Comparison of ENCODE assay signal across 25 cellular contexts in the genomic region with DNA sequence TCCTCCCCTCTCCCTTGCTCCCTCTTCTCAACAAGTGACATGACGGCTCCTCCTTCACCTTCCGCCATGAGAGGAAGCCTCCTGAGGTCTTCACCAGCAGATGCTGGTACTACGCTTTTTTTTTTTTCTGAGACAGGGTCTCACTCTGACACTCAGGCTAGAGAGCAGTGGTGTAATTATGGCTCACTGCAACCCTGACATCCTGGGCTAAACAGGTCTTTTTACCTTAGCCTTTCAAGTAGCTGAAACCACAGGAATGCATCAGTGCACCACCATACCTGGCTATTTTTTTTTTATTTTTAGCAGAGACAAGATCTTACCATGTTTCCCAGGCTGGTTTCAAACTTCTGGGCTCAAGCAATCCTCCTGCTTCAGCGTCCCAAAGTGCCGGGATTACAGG.
"Had no signal": no experiment of that assay in that cellular context is flagged by ENCODE, and none has a peak within 500 bp of the region (broad histone marks: within the 10 kb centered on the region; RNA-seq: fewer than 3 reads in every experiment).

No MANE protein-coding gene starts in this region.

- DNase-seq: activated CD4-positive, alpha-beta memory T cell treated with anti-CD3 and anti-CD28 coated beads, Interleukin-2, amount 10 ng/mL, durations not matched to agents 7 days and 5 days; activated CD4-positive, alpha-beta T cell treated with anti-CD3 and anti-CD28 coated beads, Interleukin-2, amount 10 ng/mL, durations not matched to agents 24 days and 14 days; activated CD4-positive, CD25-positive, alpha-beta regulatory T cell treated with anti-CD3 and anti-CD28 coated beads, Interleukin-2, amount 50 U/mL, for 72 hours; activated gamma-delta T cell treated with Interleukin-2 at 50 U/mL for 16 hours; activated naive CD4-positive, alpha-beta T cell treated with anti-CD3 and anti-CD28 coated beads, Interleukin-2, amount 50 U/mL, for 16 hours; activated T-cell treated with anti-CD3 and anti-CD28 coated beads, Interleukin-2, amount 50 U/mL, for 4 hours; amniotic stem cell; brain microvascular endothelial cell; central memory CD4-positive, alpha-beta T cell; heart left ventricle; left ventricle myocardium superior; nephron progenitor cell; right lobe of liver; stimulated activated CD4-positive, alpha-beta T cell treated with anti-CD3 and anti-CD28 coated beads, Interleukin-4, amount 100 ng/mL, for 24 hours; stimulated activated CD8-positive, alpha-beta memory T cell treated with anti-CD3 and anti-CD28 coated beads, Interleukin-4, amount 100 ng/mL, for 48 hours; stimulated activated naive CD8-positive, alpha-beta T cell treated with anti-CD3 and anti-CD28 coated beads, Interleukin-15, amount 100 ng/mL, for 72 hours; substantia nigra; T-helper 17 cell; T1000; upper lobe of right lung had no signal

- H3K9me3 Mint-ChIP-seq: activated CD4-positive, alpha-beta memory T cell treated with anti-CD3 and anti-CD28 coated beads, Interleukin-2, amount 10 ng/mL, durations not matched to agents 7 days and 5 days; activated CD4-positive, alpha-beta T cell treated with anti-CD3 and anti-CD28 coated beads, Interleukin-2, amount 10 ng/mL, durations not matched to agents 24 days and 14 days; activated T-cell treated with anti-CD3 and anti-CD28 coated beads, Interleukin-2, amount 50 U/mL, for 4 hours; activated T-helper 17 cell treated with anti-CD3 and anti-CD28 coated beads, Interleukin-2, amount 50 U/mL, for 72 hours; nephron progenitor cell; stimulated activated naive CD8-positive, alpha-beta T cell treated with anti-CD3 and anti-CD28 coated beads, Interleukin-15, amount 100 ng/mL, for 72 hours had no signal

- H3K27me3 Mint-ChIP-seq: activated CD4-positive, alpha-beta T cell treated with anti-CD3 and anti-CD28 coated beads, Interleukin-2, amount 10 ng/mL, durations not matched to agents 24 days and 14 days had no signal

- H3K4me3 ChIP-seq: esophagus muscularis mucosa, heart left ventricle, right lobe of liver, upper lobe of right lung had no signal

- H3K4me3 Mint-ChIP-seq: activated CD4-positive, alpha-beta memory T cell treated with anti-CD3 and anti-CD28 coated beads, Interleukin-2, amount 10 ng/mL, durations not matched to agents 7 days and 5 days; activated CD4-positive, alpha-beta T cell treated with anti-CD3 and anti-CD28 coated beads, Interleukin-2, amount 10 ng/mL, durations not matched to agents 24 days and 14 days; activated T-cell treated with anti-CD3 and anti-CD28 coated beads, Interleukin-2, amount 50 U/mL, for 4 hours; activated T-helper 17 cell treated with anti-CD3 and anti-CD28 coated beads, Interleukin-2, amount 50 U/mL, for 72 hours; nephron progenitor cell; stimulated activated memory B cell treated with anti-CD40 and anti-IgM and Interleukin-4, amounts not matched to agents 10 μg/mL and 1 μg/mL and 100 μg/mL, for 72 hours; stimulated activated naive CD8-positive, alpha-beta T cell treated with anti-CD3 and anti-CD28 coated beads, Interleukin-15, amount 100 ng/mL, for 72 hours; T-helper 17 cell had no signal

- ATAC-seq: activated T-cell treated with anti-CD3 and anti-CD28 coated beads, Interleukin-2, amount 50 U/mL, for 4 hours; activated T-helper 17 cell treated with anti-CD3 and anti-CD28 coated beads, Interleukin-2, amount 50 U/mL, for 72 hours; foreskin keratinocyte; heart left ventricle; left ventricle myocardium superior; right lobe of liver; stimulated activated memory B cell treated with anti-CD40 and anti-IgM and Interleukin-4, amounts not matched to agents 10 μg/mL and 1 μg/mL and 100 μg/mL, for 72 hours; stimulated activated naive CD8-positive, alpha-beta T cell treated with anti-CD3 and anti-CD28 coated beads, Interleukin-15, amount 100 ng/mL, for 72 hours; T-helper 17 cell; upper lobe of right lung had no signal

- H3K4me1 ChIP-seq: esophagus muscularis mucosa, heart left ventricle, right lobe of liver, upper lobe of right lung had no signal

- H3K36me3 Mint-ChIP-seq: stimulated activated memory B cell treated with anti-CD40 and anti-IgM and Interleukin-4, amounts not matched to agents 10 μg/mL and 1 μg/mL and 100 μg/mL, for 72 hours had no signal

- H3K9me3 ChIP-seq: esophagus muscularis mucosa, heart left ventricle, neutrophil, right lobe of liver, upper lobe of right lung had no signal

- H3K27ac ChIP-seq: brain microvascular endothelial cell, esophagus muscularis mucosa, foreskin keratinocyte, heart left ventricle, neutrophil, right lobe of liver, upper lobe of right lung had no signal

- H3K4me1 Mint-ChIP-seq: activated CD4-positive, alpha-beta memory T cell treated with anti-CD3 and anti-CD28 coated beads, Interleukin-2, amount 10 ng/mL, durations not matched to agents 7 days and 5 days; activated CD4-positive, alpha-beta T cell treated with anti-CD3 and anti-CD28 coated beads, Interleukin-2, amount 10 ng/mL, durations not matched to agents 24 days and 14 days; activated T-helper 17 cell treated with anti-CD3 and anti-CD28 coated beads, Interleukin-2, amount 50 U/mL, for 72 hours; stimulated activated memory B cell treated with anti-CD40 and anti-IgM and Interleukin-4, amounts not matched to agents 10 μg/mL and 1 μg/mL and 100 μg/mL, for 72 hours; stimulated activated naive CD8-positive, alpha-beta T cell treated with anti-CD3 and anti-CD28 coated beads, Interleukin-15, amount 100 ng/mL, for 72 hours had no signal

- H3K27ac Mint-ChIP-seq: activated CD4-positive, alpha-beta memory T cell treated with anti-CD3 and anti-CD28 coated beads, Interleukin-2, amount 10 ng/mL, durations not matched to agents 7 days and 5 days; activated CD4-positive, alpha-beta T cell treated with anti-CD3 and anti-CD28 coated beads, Interleukin-2, amount 10 ng/mL, durations not matched to agents 24 days and 14 days; activated T-helper 17 cell treated with anti-CD3 and anti-CD28 coated beads, Interleukin-2, amount 50 U/mL, for 72 hours; stimulated activated memory B cell treated with anti-CD40 and anti-IgM and Interleukin-4, amounts not matched to agents 10 μg/mL and 1 μg/mL and 100 μg/mL, for 72 hours; T-helper 17 cell had no signal

- H3K27me3 ChIP-seq: brain microvascular endothelial cell, foreskin keratinocyte, neutrophil, right lobe of liver, upper lobe of right lung had no signal

- H3K36me3 ChIP-seq: brain microvascular endothelial cell, esophagus muscularis mucosa, heart left ventricle, neutrophil, upper lobe of right lung had no signal
